In genomic region chr1:24415334-24415909, GRCh38 we compare ENCODE assay signal across 8 cellular contexts. TPM values are rescaled to one million over a fixed set of nuclear protein-coding genes. Genes with fewer than 3 reads are reported as not detected.
A peak's percentile ranks its signal among the peaks of the same experiment; 100 is the strongest.
DNase-seq lines count a peak whose midpoint lies in the region; ATAC-seq and TF ChIP-seq lines count a peak whose summit lies in the region.

TSS of gene NIPAL3 (plus strand) at chr1:24415802. CDS start at chr1:24419548, 3,746 bp downstream.

- H3K27me3 Mint-ChIP-seq in effector memory CD8-positive, alpha-beta T cell: no peaks in the 10 kb centered on the region
- no peaks in the 10 kb centered on the region for H3K27me3 Mint-ChIP-seq in memory B cell

- peaks cover 38 to 44% of the 10 kb centered on the region in 2 donors for H3K4me1 Mint-ChIP-seq in effector memory CD8-positive, alpha-beta T cell (ENCODE audit: low read depth in 2 of 2)
- peaks cover 54% of the 10 kb centered on the region for H3K4me1 Mint-ChIP-seq in memory B cell

- peak within 1 kb of the TSS; percentile 80 for H3K27ac Mint-ChIP-seq in effector memory CD8-positive, alpha-beta T cell
- peak within 1 kb of the TSS; percentile 90 for H3K27ac Mint-ChIP-seq in memory B cell

- H3K36me3 Mint-ChIP-seq in effector memory CD8-positive, alpha-beta T cell (ENCODE audit: insufficient read depth): peaks cover 33% of the 10 kb centered on the region
- H3K36me3 Mint-ChIP-seq in memory B cell: peaks cover 5% of the 10 kb centered on the region

- H3K9me3 Mint-ChIP-seq in effector memory CD8-positive, alpha-beta T cell: no peaks in the 10 kb centered on the region
- no peaks in the 10 kb centered on the region for H3K9me3 Mint-ChIP-seq in memory B cell

- peak; percentile 94 for ATAC-seq in effector memory CD8-positive, alpha-beta T cell (replicated peaks)
- ATAC-seq in memory B cell (ENCODE audit: low read depth): peak; percentile 91

- CTCF ChIA-PET in activated CD8-positive, alpha-beta memory T cell treated with anti-CD3 and anti-CD28 coated beads for 36 hours (lab: Charles Lee): interaction anchor here (0.6 to 3.6 kb wide), 18 partner anchors 9 to 222 kb away, joined by 3 to 19 read pairs (median 4); partner anchors contain the start of gene RCAN3

- POLR2A ChIA-PET in activated CD8-positive, alpha-beta memory T cell treated with anti-CD3 and anti-CD28 coated beads for 36 hours (lab: Charles Lee): interaction anchor here (0.5 to 1.2 kb wide), 4 partner anchors 9 to 228 kb away, joined by 3 to 7 read pairs (median 4); partner anchors contain the start of gene SRRM1

- peak; percentile 83 for TF ChIP-seq CTCF in GM20000 (IDR thresholded peaks at IDR 0.05; ENCODE audit: extremely low read depth, missing control alignments)

- H3K4me3 Mint-ChIP-seq in effector memory CD8-positive, alpha-beta T cell: peak within 1 kb of the TSS; percentile 97 to 98
- H3K4me3 Mint-ChIP-seq in memory B cell: peak within 1 kb of the TSS; percentile 95

- peak; percentile 81 for DNase-seq in COLO829 (ENCODE audit: low spot score)
- peak; percentile 92 for DNase-seq in GM20000 (ENCODE audit: low spot score)
- peak; percentile 98 for DNase-seq in HT-29 (ENCODE audit: low spot score)
- peak; percentile 99 for DNase-seq in NK-92 treated with Interleukin-12 subunit alpha and Interleukin-12 subunit beta, amount 100 ng/mL, for 24 hours (lab: John Stamatoyannopoulos, UW)
- peak; percentile 94 to 95 (median 95) for DNase-seq in effector memory CD8-positive, alpha-beta T cell
- peak; percentile 87 to 96 for DNase-seq in memory B cell (ENCODE audit: low spot score in 2 of 2)
- peak; percentile 96 for DNase-seq in stimulated activated CD8-positive, alpha-beta memory T cell treated with anti-CD3 and anti-CD28 coated beads, Interleukin-12 subunit alpha, Interleukin-12 subunit beta, amount 100 ng/mL, for 24 hours (ENCODE audit: extremely low read depth)

RNA-seq across cellular contexts. Expression of gene NIPAL3, which starts in this region (rescaled TPM):
- 25.2 and 29.4 TPM in 2 replicates for total RNA-seq in HT-29 (2014; rRNA removed; shearing (Covaris generic))
- total RNA-seq in activated CD8-positive, alpha-beta memory T cell treated with anti-CD3 and anti-CD28 coated beads for 36 hours: 10 to 100 TPM; 34.8 to 34.9 TPM

Comparison
In these comparisons a context has a peak if more than half of its experiments do, and no peak if none do; other contexts are left out.
1. Peak in every context shown above with its lines: DNase-seq and ATAC-seq.